ENCODE assay signal across 8 cellular contexts in genomic region chr11:441418-442274, GRCh38. TPM values are rescaled to one million over a fixed set of nuclear protein-coding genes. Genes with fewer than 3 reads are reported as not detected.
DNase-seq lines count a peak whose midpoint lies in the region; ATAC-seq and TF ChIP-seq lines count a peak whose summit lies in the region.

A gene with protein sequence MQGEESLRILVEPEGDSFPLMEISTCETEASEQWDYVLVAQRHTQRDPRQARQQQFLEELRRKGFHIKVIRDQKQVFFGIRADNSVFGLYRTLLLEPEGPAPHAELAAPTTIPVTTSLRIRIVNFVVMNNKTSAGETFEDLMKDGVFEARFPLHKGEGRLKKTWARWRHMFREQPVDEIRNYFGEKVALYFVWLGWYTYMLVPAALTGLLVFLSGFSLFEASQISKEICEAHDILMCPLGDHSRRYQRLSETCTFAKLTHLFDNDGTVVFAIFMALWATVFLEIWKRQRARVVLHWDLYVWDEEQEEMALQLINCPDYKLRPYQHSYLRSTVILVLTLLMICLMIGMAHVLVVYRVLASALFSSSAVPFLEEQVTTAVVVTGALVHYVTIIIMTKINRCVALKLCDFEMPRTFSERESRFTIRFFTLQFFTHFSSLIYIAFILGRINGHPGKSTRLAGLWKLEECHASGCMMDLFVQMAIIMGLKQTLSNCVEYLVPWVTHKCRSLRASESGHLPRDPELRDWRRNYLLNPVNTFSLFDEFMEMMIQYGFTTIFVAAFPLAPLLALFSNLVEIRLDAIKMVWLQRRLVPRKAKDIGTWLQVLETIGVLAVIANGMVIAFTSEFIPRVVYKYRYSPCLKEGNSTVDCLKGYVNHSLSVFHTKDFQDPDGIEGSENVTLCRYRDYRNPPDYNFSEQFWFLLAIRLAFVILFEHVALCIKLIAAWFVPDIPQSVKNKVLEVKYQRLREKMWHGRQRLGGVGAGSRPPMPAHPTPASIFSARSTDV (minus strand): TSS chr11:442011. CDS start chr11:441926, 85 bp downstream.

- peak in 1 of 4 donors; percentile 33 for TF ChIP-seq POLR2A in esophagus squamous epithelium (IDR thresholded peaks at IDR 0.05)

- H3K4me3 ChIP-seq in esophagus squamous epithelium: peak within 1 kb of the TSS; percentile 40 to 73 (median 54)

- no peaks in the 10 kb centered on the region for H3K9me3 ChIP-seq in esophagus squamous epithelium

- no peak for TF ChIP-seq CTCF in esophagus squamous epithelium (IDR thresholded peaks at IDR 0.05)

- no peak for ATAC-seq in HG03469 (IDR thresholded peaks at IDR 0.05; ENCODE audit: unreplicated experiment)

- H3K36me3 ChIP-seq in esophagus squamous epithelium: no peaks in the 10 kb centered on the region

- 5 to 20% methylated on average over 1 to 8 of the region's 35 CpGs for WGBS in esophagus squamous epithelium, 2 donors

- H3K4me1 ChIP-seq in esophagus squamous epithelium: peaks cover 13 to 61% (median 23%) of the 10 kb centered on the region in 3 donors

- intact Hi-C loops in esophagus squamous epithelium (cut with DNase I): no loop called here

- DNase-seq in NCI-H2081 (lab: John Stamatoyannopoulos, UW) (peak; percentile 68 to 76), NCI-H2081 treated with DMSO at 0.1 percent for 48 hours (lab: John Stamatoyannopoulos, UW) (no peak), NCI-H128 (lab: John Stamatoyannopoulos, UW; ENCODE audit: unreplicated experiment) (peak; percentile 26), esophagus squamous epithelium (lab: John Stamatoyannopoulos, UW) (no peak), MV-4-11 (lab: John Stamatoyannopoulos, UW) (no peak)
- peak; percentile 76 for DNase-seq in activated CD4-positive, alpha-beta T cell treated with anti-CD3 and anti-CD28 coated beads for 48 hours
- DNase-seq in stimulated activated CD4-positive, alpha-beta T cell treated with anti-CD3 and anti-CD28 coated beads, Interleukin-2, amount 100 ng/mL, for 24 hours: peak; percentile 63 to 74

- H3K27me3 ChIP-seq in esophagus squamous epithelium: peaks cover 0 to 33% (median 0%) of the 10 kb centered on the region in 4 donors

- H3K27ac ChIP-seq in esophagus squamous epithelium: peak within 1 kb of the TSS in 3 of 4 donors; percentile 73 to 83 (median 73)

RNA-seq across cellular contexts. Expression of the gene that starts here (rescaled TPM):
- 10 to 100 TPM; 11.0 to 22.1 (median 16.2) TPM for total RNA-seq in esophagus squamous epithelium

Comparison
In these comparisons a context has a peak if more than half of its experiments do, and no peak if none do; other contexts are left out.
1. DNase-seq: peak in NCI-H2081 (2 of 2), NCI-H128 (single experiment), activated CD4-positive, alpha-beta T cell treated with anti-CD3 and anti-CD28 coated beads for 48 hours (single experiment) and stimulated activated CD4-positive, alpha-beta T cell treated with anti-CD3 and anti-CD28 coated beads, Interleukin-2, amount 100 ng/mL, for 24 hours (2 of 2); none in NCI-H2081 treated with DMSO at 0.1 percent for 48 hours (single experiment), esophagus squamous epithelium (single experiment) and MV-4-11 (single experiment).